ENCODE assay signal across 14 cellular contexts in genomic region chr4:88690355-88690754, GRCh38. TPM values are rescaled to one million over a fixed set of nuclear protein-coding genes. Genes with fewer than 3 reads are reported as not detected.
A peak's percentile ranks its signal among the peaks of the same experiment; 100 is the strongest.
DNase-seq lines count a peak whose midpoint lies in the region; ATAC-seq, FAIRE-seq and TF ChIP-seq lines count a peak whose summit lies in the region.
"Had no signal": no experiment of that assay in that cellular context is flagged by ENCODE, and none has a peak within 500 bp of the region (broad histone marks: within the 10 kb centered on the region; RNA-seq: fewer than 3 reads in every experiment).

No MANE protein-coding gene starts in this region.

- H3K9ac ChIP-seq in HepG2 (ENCODE audit: insufficient read depth, low read depth, low read length), result no peak overlapping the region

- no TSS peak for BruUV-seq in HepG2 (replicated peaks; lab: Mats Ljungman, UMichigan)

- POLR2A ChIA-PET in HepG2 (lab: Yijun Ruan, JAX), result no interaction called here

- TF ChIP-seq EP300 in HepG2 (IDR thresholded peaks at IDR 0.05; ENCODE audit: low read depth in 2 of 2, low read length in 2 of 2), result no peak
- no peak for TF ChIP-seq EP300 in HepG2 (CRISPR knock-in tag; IDR thresholded peaks at IDR 0.05; ENCODE audit: borderline replicate concordance)
- no peak for TF ChIP-seq EP300 in ovary (IDR thresholded peaks at IDR 0.05)

- no peaks in the 10 kb centered on the region for H3K36me3 Mint-ChIP-seq in glutamatergic neuron (ENCODE audit: unreplicated experiment)

- intact Hi-C loops in dorsolateral prefrontal cortex (cut with DNase I), result loop anchor here in 1 of 2 donors (10.0 kb wide), 1 partner anchor 414 kb away; no protein-coding TSS in a partner anchor
- intact Hi-C loops in HepG2 (cut with micrococcal nuclease; ENCODE audit: unreplicated experiment), result no loop called here
- intact Hi-C loops in ovary (cut with DNase I), result no loop called here

- TF ChIP-seq RAD21 in HepG2 (CRISPR knock-in tag; IDR thresholded peaks at IDR 0.05), result no peak

- H4K20me1 ChIP-seq in HepG2 (ENCODE audit: insufficient read depth, low read length), result no peaks in the 10 kb centered on the region

- H3K4me1 ChIP-seq in HepG2 (ENCODE audit: insufficient read depth, low read length) (no peaks in the 10 kb centered on the region), ovary (ENCODE audit: insufficient read depth) (no peaks in the 10 kb centered on the region)
- H3K4me1 ChIP-seq: pancreas, tibial artery had no signal

- no peak for FAIRE-seq in HepG2 (lab: Jason Lieb, UNC)
- FAIRE-seq: pancreas had no signal

- H3K4me3 ChIP-seq in dorsolateral prefrontal cortex (no peak overlapping the region), HepG2 (replicated peaks in 1 of 3; ENCODE audit: insufficient read depth in 1 of 3, low read depth in 2 of 3, low read length in 3 of 3) (no peak overlapping the region), ovary (no peak overlapping the region)
- H3K4me3 ChIP-seq: pancreas, tibial artery had no signal

- ATAC-seq in HepG2 (no peak), omental fat pad (ENCODE audit: low FRiP score) (no peak)

- no peaks in the 10 kb centered on the region for H3K79me2 ChIP-seq in HepG2 (ENCODE audit: insufficient read depth, low read length)

- H2AFZ ChIP-seq in HepG2 (ENCODE audit: low read length), result no peak overlapping the region

- H3K4me1 Mint-ChIP-seq in glutamatergic neuron (ENCODE audit: low read depth, unreplicated experiment), result no peaks in the 10 kb centered on the region
- H3K4me1 Mint-ChIP-seq: activated CD4-positive, alpha-beta T cell treated with anti-CD3 and anti-CD28 coated beads, Interleukin-2, amount 10 ng/mL, durations not matched to agents 7 days and 5 days had no signal

- H3K4me2 ChIP-seq in HepG2 (ENCODE audit: low read depth, low read length), result no peak overlapping the region

- H3K27ac ChIP-seq in dorsolateral prefrontal cortex (peak overlapping the region in 32 of 59 donors; percentile 2 to 67 (median 26)), HepG2 (ENCODE audit: extremely low read length, insufficient read depth, low read length) (no peak overlapping the region), ovary (no peak overlapping the region)
- H3K27ac ChIP-seq: pancreas, tibial artery had no signal

- no peak overlapping the region for H3K27ac Mint-ChIP-seq in glutamatergic neuron (ENCODE audit: unreplicated experiment)
- H3K27ac Mint-ChIP-seq: activated CD4-positive, alpha-beta T cell treated with anti-CD3 and anti-CD28 coated beads, Interleukin-2, amount 10 ng/mL, durations not matched to agents 7 days and 5 days had no signal

- in situ Hi-C loops in HepG2 (cut with HindIII; ENCODE audit: extremely low pct_ligation_motif_present, low pct_unique_long_range_greater_than_20kb), result no loop called here

- no peaks in the 10 kb centered on the region for H3K27me3 ChIP-seq in dorsolateral prefrontal cortex
- H3K27me3 ChIP-seq in HepG2 (ENCODE audit: control insufficient read depth in 1 of 2, insufficient read depth in 2 of 2, low read length in 2 of 2), result no peaks in the 10 kb centered on the region
- no peaks in the 10 kb centered on the region for H3K27me3 ChIP-seq in ovary
- H3K27me3 ChIP-seq: pancreas, tibial artery had no signal

- H3K9me3 ChIP-seq in HepG2 (ENCODE audit: low read length) (no peaks in the 10 kb centered on the region), ovary (no peaks in the 10 kb centered on the region)
- H3K9me3 ChIP-seq: pancreas, tibial artery had no signal

- TF ChIP-seq POLR2A in HepG2 (IDR thresholded peaks at IDR 0.05; ENCODE audit: insufficient read depth in 1 of 2, low read depth in 2 of 2, low read length in 2 of 2) (no peak), ovary (IDR thresholded peaks at IDR 0.05) (no peak)

- TF ChIP-seq CTCF in dorsolateral prefrontal cortex (IDR thresholded peaks at IDR 0.05 in 54 of 56, conservative IDR thresholded peaks at IDR 0.05 in 2 of 56; ENCODE audit: low read depth in 1 of 56, partially characterized antibody in 56 of 56) (no peak), HepG2 (CRISPR knock-in tag; IDR thresholded peaks at IDR 0.05) (no peak), glutamatergic neuron (IDR thresholded peaks at IDR 0.05; ENCODE audit: partially characterized antibody, unreplicated experiment) (no peak), omental fat pad (IDR thresholded peaks at IDR 0.05) (no peak), ovary (IDR thresholded peaks at IDR 0.05) (no peak)

- 97% methylated on average over 3 of the region's 3 CpGs for WGBS in HepG2 (ENCODE audit: low lambda C conversion rate)
- WGBS in ovary, 3 donors, result 79 to 100% (median 97%) methylated on average over 3 of the region's 3 CpGs

- H3K36me3 ChIP-seq in HepG2 (replicated peaks in 1 of 2; ENCODE audit: control insufficient read depth in 1 of 2, insufficient read depth in 2 of 2, low read length in 2 of 2) (no peaks in the 10 kb centered on the region), ovary (no peaks in the 10 kb centered on the region)

- H3K9me3 Mint-ChIP-seq in glutamatergic neuron (ENCODE audit: unreplicated experiment), result no peaks in the 10 kb centered on the region
- H3K9me3 Mint-ChIP-seq: activated CD4-positive, alpha-beta T cell treated with anti-CD3 and anti-CD28 coated beads, Interleukin-2, amount 10 ng/mL, durations not matched to agents 7 days and 5 days had no signal

- no peaks in the 10 kb centered on the region for H3K27me3 Mint-ChIP-seq in glutamatergic neuron (ENCODE audit: unreplicated experiment)
- H3K27me3 Mint-ChIP-seq: activated CD4-positive, alpha-beta T cell treated with anti-CD3 and anti-CD28 coated beads, Interleukin-2, amount 10 ng/mL, durations not matched to agents 7 days and 5 days had no signal

- no peak overlapping the region for H3K4me3 Mint-ChIP-seq in glutamatergic neuron (ENCODE audit: unreplicated experiment)
- H3K4me3 Mint-ChIP-seq: activated CD4-positive, alpha-beta T cell treated with anti-CD3 and anti-CD28 coated beads, Interleukin-2, amount 10 ng/mL, durations not matched to agents 7 days and 5 days had no signal

- DNase-seq in EH (ENCODE audit: low read depth) (peak; percentile 61), MV-4-11 (lab: John Stamatoyannopoulos, UW) (peak; percentile 1), dorsolateral prefrontal cortex (no peak), HepG2 (ENCODE audit: low spot score) (no peak), glutamatergic neuron (no peak), omental fat pad (ENCODE audit: low spot score) (no peak), ovary (no peak)
- DNase-seq in stimulated activated naive CD4-positive, alpha-beta T cell (lab: John Stamatoyannopoulos, UW), result no peak
- DNase-seq: activated CD4-positive, alpha-beta T cell treated with anti-CD3 and anti-CD28 coated beads, Interleukin-2, amount 10 ng/mL, durations not matched to agents 7 days and 5 days; caudate nucleus; Kasumi-1; pancreas; stimulated activated CD4-positive, alpha-beta T cell treated with anti-CD3 and anti-CD28 coated beads, Interleukin-15, amount 100 ng/mL, for 24 hours; tibial artery had no signal

- CTCF ChIA-PET in HepG2 (lab: Yijun Ruan, JAX; ENCODE audit: low intra/inter-chr PET ratio, low total read pairs), result no interaction called here

TF ChIP-seq in HepG2, 621 proteins besides CTCF, POLR2A, EP300 and RAD21 (continues in another document):
- TF ChIP-seq ZFP91 (CRISPR knock-in tag; IDR thresholded peaks at IDR 0.05; ENCODE audit: borderline replicate concordance) (no peak), MTA3 (CRISPR knock-in tag; IDR thresholded peaks at IDR 0.05) (no peak), MAFK (conservative IDR thresholded peaks at IDR 0.05 in 1 of 2, IDR thresholded peaks at IDR 0.05 in 1 of 2; ENCODE audit: low read length in 2 of 2) (peak; percentile 40 to 56; a peak in 2 of 4 replicates), PLRG1 (conservative IDR thresholded peaks at IDR 0.05) (no peak)

RNA-seq across cellular contexts. Expression of gene NAP1L5, which starts 7.3 kb away (rescaled TPM):
- total RNA-seq in dorsolateral prefrontal cortex, result 100 to 1,000 TPM in 54 of 120 experiments, 10 to 100 TPM in 66; 20.1 to 153 (median 95.5) TPM
- 1.6 and 2.2 TPM in 2 replicates for total RNA-seq in HepG2 (2016; rRNA removed; fragmentation: Illumina TruSeq; extraction: Trizol)
- 0.10 and 0.26 TPM in 2 replicates for total RNA-seq in HepG2 (2016; cell fraction: cytosol; rRNA removed; fragmentation: Illumina TruSeq; extraction: Trizol; ENCODE audit: low read depth)
- 1.6 and 2.0 TPM in 2 replicates for total RNA-seq in HepG2 (2016; cell fraction: insoluble cytoplasmic fraction; rRNA removed; fragmentation: Illumina TruSeq; extraction: Trizol)
- 0.93 and 0.96 TPM in 2 replicates for total RNA-seq in HepG2 (2016; cell fraction: membrane; rRNA removed; fragmentation: Illumina TruSeq; extraction: Trizol)
- 0.56 and 0.59 TPM in 2 replicates for total RNA-seq in HepG2 (2016; cell fraction: nucleus; rRNA removed; fragmentation: Illumina TruSeq; extraction: Trizol)
- 0.84 and 1.3 TPM in 2 replicates for polyA plus RNA-seq in HepG2 (2011; rRNA removed)
- polyA plus RNA-seq in HepG2 (2011; cell fraction: cytosol; rRNA removed), result 0.63 and 1.1 TPM in 2 replicates
- 0.40 TPM in 1 of 2 replicates, not detected in the other for polyA plus RNA-seq in HepG2 (2011; cell fraction: nucleus; rRNA removed)
- polyA plus RNA-seq in HepG2 (2012), result 2.0 TPM in 2 replicates
- polyA plus RNA-seq in HepG2 (2016; cell fraction: cytosol; fragmentation: Illumina TruSeq; extraction: Trizol; ENCODE audit: low read depth), result 0.28 and 0.31 TPM in 2 replicates
- 3.4 and 4.3 TPM in 2 replicates for polyA plus RNA-seq in HepG2 (2016; cell fraction: insoluble cytoplasmic fraction; fragmentation: Illumina TruSeq; extraction: Trizol; ENCODE audit: low read depth)
- polyA plus RNA-seq in HepG2 (2016; cell fraction: membrane; fragmentation: Illumina TruSeq; extraction: Trizol; ENCODE audit: low read depth), result 0.58 and 0.73 TPM in 2 replicates
- 1.4 and 1.7 TPM in 2 replicates for polyA plus RNA-seq in HepG2 (2016; cell fraction: nucleus; fragmentation: Illumina TruSeq; extraction: Trizol; ENCODE audit: insufficient read depth, low read depth)
- polyA minus RNA-seq in HepG2 (2011; rRNA and poly(A)+ RNA removed; ENCODE audit: low replicate concordance), result 0.16 TPM in 1 of 2 replicates, not detected in the other
- 0.44 and 0.49 TPM in 2 replicates for polyA minus RNA-seq in HepG2 (2011; cell fraction: cytosol; rRNA and poly(A)+ RNA removed)
- polyA minus RNA-seq in HepG2 (2011; cell fraction: nucleus; rRNA and poly(A)+ RNA removed), result 0.52 and 0.87 TPM in 2 replicates
- 20.9 TPM for total RNA-seq in glutamatergic neuron (ENCODE audit: unreplicated experiment)
- 10 to 100 TPM in 1 of 4 donors, 1 to 10 TPM in 3; 6.8 to 13.7 (median 8.3) TPM for total RNA-seq in omental fat pad
- total RNA-seq in ovary, result 10 to 100 TPM in 5 of 7 donors, 1 to 10 TPM in 2; 9.1 to 18.3 (median 11.4) TPM
- polyA plus RNA-seq in ovary, result 10 to 100 TPM in 1 of 2 donors, 1 to 10 TPM in 1; 7.6 to 16.3 TPM

Comparison
In these comparisons a context has a peak if more than half of its experiments do, and no peak if none do; other contexts are left out.
1. DNase-seq: peak in EH (single experiment) and MV-4-11 (single experiment); none in dorsolateral prefrontal cortex (0 of 10), HepG2 (single experiment), glutamatergic neuron (single experiment), stimulated activated naive CD4-positive, alpha-beta T cell (0 of 6), omental fat pad (single experiment) and ovary (0 of 5).
2. H3K27ac ChIP-seq: peak in dorsolateral prefrontal cortex (32 of 59); none in HepG2 (single experiment) and ovary (0 of 2).